13 cellular contexts compared by ENCODE assay signal in the genomic region with DNA sequence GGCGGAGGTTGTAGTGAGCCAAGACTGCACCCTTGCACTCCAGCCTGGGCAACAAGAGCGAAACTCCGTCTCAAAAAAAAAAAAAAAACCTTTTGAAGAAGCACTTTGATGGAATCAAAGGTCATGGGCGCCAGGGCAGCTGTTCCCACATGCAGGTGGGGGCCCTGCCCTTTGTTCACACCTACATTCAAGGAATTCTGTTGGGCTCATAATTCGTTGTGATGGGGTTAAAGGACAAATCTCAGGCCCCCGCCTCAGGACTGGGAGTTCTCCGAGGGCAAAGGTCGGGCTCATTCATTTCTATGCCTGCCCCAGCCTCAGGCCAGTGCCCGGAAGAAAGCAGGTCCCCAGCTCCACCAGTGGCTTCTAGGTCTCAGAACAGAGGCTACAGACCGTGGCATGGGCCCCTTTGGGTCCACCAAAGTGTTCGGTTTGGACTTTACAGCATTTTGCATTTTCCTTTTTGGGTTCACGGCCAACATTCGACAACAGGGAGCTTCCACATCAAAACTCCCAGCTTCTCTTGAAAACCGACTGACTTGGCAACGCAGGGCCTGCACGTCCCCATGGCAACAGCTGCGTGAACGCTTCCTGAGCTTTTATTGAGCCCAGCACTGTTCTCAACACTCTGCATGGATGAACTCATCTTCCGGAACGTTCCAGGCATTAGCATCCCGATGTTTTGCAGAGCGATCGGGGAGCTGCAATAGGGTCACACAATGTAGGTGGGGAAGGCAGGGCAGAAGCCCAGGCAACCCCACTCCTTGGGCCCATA. TPM values are rescaled to one million over a fixed set of nuclear protein-coding genes. Genes with fewer than 3 reads are reported as not detected.
A peak's percentile ranks its signal among the peaks of the same experiment; 100 is the strongest.
DNase-seq lines count a peak whose midpoint lies in the region; ATAC-seq and TF ChIP-seq lines count a peak whose summit lies in the region.
"Had no signal": no experiment of that assay in that cellular context is flagged by ENCODE, and none has a peak within 500 bp of the region (broad histone marks: within the 10 kb centered on the region; RNA-seq: fewer than 3 reads in every experiment).

No MANE protein-coding gene starts in this region.

- H3K36me3 Mint-ChIP-seq in activated T-helper 1 cell treated with anti-CD3 and anti-CD28 coated beads, Interleukin-12 subunit alpha, Interleukin-12 subunit beta, Interleukin-2, Interleukin-4 antibody, amounts not matched to agents 30 ng/mL and 10 ng/mL and 1 ng/mL, durations not matched to agents 14 hours and 24 hours and 36 hours (ENCODE audit: low read depth) = no peaks in the 10 kb centered on the region
- H3K36me3 Mint-ChIP-seq: IgD-negative memory B cell had no signal

- no peak overlapping the region for H3K4me3 ChIP-seq in astrocyte of the cerebellum (ENCODE audit: low read depth, low read length)
- H3K4me3 ChIP-seq: ovary had no signal

- H3K27me3 Mint-ChIP-seq in activated T-helper 1 cell treated with anti-CD3 and anti-CD28 coated beads, Interleukin-12 subunit alpha, Interleukin-12 subunit beta, Interleukin-2, Interleukin-4 antibody, amounts not matched to agents 30 ng/mL and 10 ng/mL and 1 ng/mL, durations not matched to agents 14 hours and 24 hours and 36 hours (ENCODE audit: insufficient read depth) = peaks cover 3% of the 10 kb centered on the region

- no peak overlapping the region for H3K27ac Mint-ChIP-seq in activated T-helper 1 cell treated with anti-CD3 and anti-CD28 coated beads, Interleukin-12 subunit alpha, Interleukin-12 subunit beta, Interleukin-2, Interleukin-4 antibody, amounts not matched to agents 30 ng/mL and 10 ng/mL and 1 ng/mL, durations not matched to agents 14 hours and 24 hours and 36 hours
- H3K27ac Mint-ChIP-seq: IgD-negative memory B cell had no signal

- in situ Hi-C loops in astrocyte of the cerebellum (cut with HindIII; ENCODE audit: low sequenced_read_pairs) = no loop called here

- no peak for TF ChIP-seq CTCF in astrocyte of the cerebellum (IDR thresholded peaks at IDR 0.05; ENCODE audit: low read depth, low read length, missing control alignments)

- peak; percentile 53 for DNase-seq in EH (ENCODE audit: low read depth)
- DNase-seq in astrocyte of the cerebellum (ENCODE audit: low read depth) = peak; percentile 46
- DNase-seq in iris pigment epithelial cell (ENCODE audit: low read depth) = peak; percentile 90
- peak; percentile 82 for DNase-seq in putamen (ENCODE audit: low spot score)
- no peak for DNase-seq in activated T-helper 1 cell treated with anti-CD3 and anti-CD28 coated beads, Interleukin-12 subunit alpha, Interleukin-12 subunit beta, Interleukin-2, Interleukin-4 antibody, amounts not matched to agents 30 ng/mL and 10 ng/mL and 1 ng/mL, durations not matched to agents 14 hours and 24 hours and 36 hours (ENCODE audit: low spot score)
- no peak for DNase-seq in KG1 (lab: John Stamatoyannopoulos, UW)
- DNase-seq: activated T-cell treated with anti-CD3 and anti-CD28 coated beads, Interleukin-2, amount 50 U/mL, for 4 hours; GF-D8; NCI-H526 treated with DMSO at 0.1 percent for 48 hours; ovary had no signal

- ATAC-seq in GM18870 (IDR thresholded peaks at IDR 0.05; ENCODE audit: unreplicated experiment) (no peak), HG03565 (IDR thresholded peaks at IDR 0.05; ENCODE audit: unreplicated experiment) (no peak)
- ATAC-seq: activated T-cell treated with anti-CD3 and anti-CD28 coated beads, Interleukin-2, amount 50 U/mL, for 4 hours had no signal

- intact Hi-C loops in activated T-helper 1 cell treated with anti-CD3 and anti-CD28 coated beads, Interleukin-12 subunit alpha, Interleukin-12 subunit beta, Interleukin-2, Interleukin-4 antibody, amounts not matched to agents 30 ng/mL and 10 ng/mL and 1 ng/mL, durations not matched to agents 14 hours and 24 hours and 36 hours (cut with micrococcal nuclease) = no loop called here

- no peaks in the 10 kb centered on the region for H3K9me3 Mint-ChIP-seq in activated T-helper 1 cell treated with anti-CD3 and anti-CD28 coated beads, Interleukin-12 subunit alpha, Interleukin-12 subunit beta, Interleukin-2, Interleukin-4 antibody, amounts not matched to agents 30 ng/mL and 10 ng/mL and 1 ng/mL, durations not matched to agents 14 hours and 24 hours and 36 hours
- H3K9me3 Mint-ChIP-seq: activated T-cell treated with anti-CD3 and anti-CD28 coated beads, Interleukin-2, amount 50 U/mL, for 4 hours; IgD-negative memory B cell had no signal

- no peaks in the 10 kb centered on the region for H3K4me1 Mint-ChIP-seq in activated T-helper 1 cell treated with anti-CD3 and anti-CD28 coated beads, Interleukin-12 subunit alpha, Interleukin-12 subunit beta, Interleukin-2, Interleukin-4 antibody, amounts not matched to agents 30 ng/mL and 10 ng/mL and 1 ng/mL, durations not matched to agents 14 hours and 24 hours and 36 hours (ENCODE audit: low read depth)

- no peak overlapping the region for H3K4me3 Mint-ChIP-seq in activated T-helper 1 cell treated with anti-CD3 and anti-CD28 coated beads, Interleukin-12 subunit alpha, Interleukin-12 subunit beta, Interleukin-2, Interleukin-4 antibody, amounts not matched to agents 30 ng/mL and 10 ng/mL and 1 ng/mL, durations not matched to agents 14 hours and 24 hours and 36 hours
- H3K4me3 Mint-ChIP-seq: activated T-cell treated with anti-CD3 and anti-CD28 coated beads, Interleukin-2, amount 50 U/mL, for 4 hours; IgD-negative memory B cell had no signal

RNA-seq across cellular contexts. Expression of a gene that starts 10.1 kb away (rescaled TPM):
- 62.9 and 65.5 TPM in 2 replicates for total RNA-seq in activated T-helper 1 cell treated with anti-CD3 and anti-CD28 coated beads, Interleukin-12 subunit alpha, Interleukin-12 subunit beta, Interleukin-2, Interleukin-4 antibody, amounts not matched to agents 30 ng/mL and 10 ng/mL and 1 ng/mL, durations not matched to agents 14 hours and 24 hours and 36 hours

RNA-seq across cellular contexts. Expression of a gene that starts 21.6 kb away (rescaled TPM):
- total RNA-seq in activated T-helper 1 cell treated with anti-CD3 and anti-CD28 coated beads, Interleukin-12 subunit alpha, Interleukin-12 subunit beta, Interleukin-2, Interleukin-4 antibody, amounts not matched to agents 30 ng/mL and 10 ng/mL and 1 ng/mL, durations not matched to agents 14 hours and 24 hours and 36 hours = 415 and 424 TPM in 2 replicates

RNA-seq across cellular contexts. Expression of a gene that starts 27.3 kb away (rescaled TPM):
- 1.3 and 1.6 TPM in 2 replicates for total RNA-seq in activated T-helper 1 cell treated with anti-CD3 and anti-CD28 coated beads, Interleukin-12 subunit alpha, Interleukin-12 subunit beta, Interleukin-2, Interleukin-4 antibody, amounts not matched to agents 30 ng/mL and 10 ng/mL and 1 ng/mL, durations not matched to agents 14 hours and 24 hours and 36 hours

RNA-seq across cellular contexts. Expression of a gene that starts 30.4 kb away (rescaled TPM):
- total RNA-seq in activated T-helper 1 cell treated with anti-CD3 and anti-CD28 coated beads, Interleukin-12 subunit alpha, Interleukin-12 subunit beta, Interleukin-2, Interleukin-4 antibody, amounts not matched to agents 30 ng/mL and 10 ng/mL and 1 ng/mL, durations not matched to agents 14 hours and 24 hours and 36 hours = 24.8 and 27.1 TPM in 2 replicates

RNA-seq across cellular contexts. Expression of a gene that starts 30.5 kb away (rescaled TPM):
- total RNA-seq in activated T-helper 1 cell treated with anti-CD3 and anti-CD28 coated beads, Interleukin-12 subunit alpha, Interleukin-12 subunit beta, Interleukin-2, Interleukin-4 antibody, amounts not matched to agents 30 ng/mL and 10 ng/mL and 1 ng/mL, durations not matched to agents 14 hours and 24 hours and 36 hours = 0.24 and 0.31 TPM in 2 replicates
- total RNA-seq: activated T-cell treated with anti-CD3 and anti-CD28 coated beads, Interleukin-2, amount 50 U/mL, for 4 hours had no signal

Comparison
In these comparisons a context has a peak if more than half of its experiments do, and no peak if none do; other contexts are left out.
1. DNase-seq: peak in EH (single experiment), astrocyte of the cerebellum (single experiment), iris pigment epithelial cell (single experiment) and putamen (single experiment); none in activated T-helper 1 cell treated with anti-CD3 and anti-CD28 coated beads, Interleukin-12 subunit alpha, Interleukin-12 subunit beta, Interleukin-2, Interleukin-4 antibody, amounts not matched to agents 30 ng/mL and 10 ng/mL and 1 ng/mL, durations not matched to agents 14 hours and 24 hours and 36 hours (single experiment) and KG1 (single experiment).